ENCODE assay signal across 8 cellular contexts in the genomic region with DNA sequence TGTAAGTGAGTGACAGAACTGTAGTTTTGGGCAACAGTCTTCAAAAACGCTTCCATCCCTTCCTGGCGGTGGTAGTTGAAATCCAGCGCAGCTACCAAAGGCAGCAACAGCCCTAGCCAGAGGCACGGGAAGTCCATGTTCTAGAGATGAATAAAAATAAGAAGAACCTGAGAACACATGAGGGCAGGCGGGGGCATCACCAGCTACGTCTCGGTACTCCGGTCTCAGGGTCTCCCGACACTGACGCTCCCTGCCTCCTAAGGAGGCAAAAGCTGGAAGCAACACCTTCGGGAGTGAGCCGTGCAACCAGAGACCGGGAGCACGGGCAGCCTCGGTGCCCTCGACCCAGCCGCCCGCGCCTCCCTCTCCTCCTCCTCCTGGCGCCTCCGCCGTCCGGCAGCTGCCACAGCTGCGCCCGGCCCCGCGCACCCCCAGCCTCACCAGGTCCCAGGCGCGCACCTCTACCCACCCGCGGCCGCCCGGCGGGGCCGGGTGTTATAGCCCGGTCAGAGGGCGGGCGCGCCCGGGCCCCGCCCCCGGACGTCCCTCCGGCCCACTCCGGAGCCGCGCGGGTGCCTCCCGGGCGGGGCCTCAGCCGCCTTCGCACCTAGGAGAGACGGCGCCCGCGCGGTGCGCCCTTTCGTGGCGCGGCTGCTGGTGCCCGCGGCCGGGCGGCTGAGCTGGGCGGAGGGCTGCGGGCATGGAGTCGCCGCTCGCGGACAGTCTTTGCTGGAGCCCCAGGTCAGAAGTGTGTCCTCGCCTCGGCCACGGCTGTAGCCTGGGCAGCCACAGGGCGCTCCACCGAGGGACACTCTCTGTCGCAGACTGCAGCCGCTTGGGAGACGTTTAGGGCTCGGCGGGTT. TPM values are rescaled to one million over a fixed set of nuclear protein-coding genes. Genes with fewer than 3 reads are reported as not detected.
DNase-seq lines count a peak whose midpoint lies in the region; ATAC-seq and TF ChIP-seq lines count a peak whose summit lies in the region.

A gene (minus strand): TSS at position 471 of the 863 bp plus-strand sequence. CDS start 334 bp downstream, at position 137.

- intact Hi-C loops in CD4-positive, alpha-beta T cell (cut with DNase I, micrococcal nuclease), result loop anchor here in 1 of 2 experiments (5.0 kb wide), 1 partner anchor 804 kb away; a partner anchor contains a TSS
- intact Hi-C loops in Right ventricle myocardium inferior (cut with DNase I), result no loop called here

- POLR2A ChIA-PET in CD4-positive, alpha-beta T cell (lab: Charles Lee), result interaction anchor here (1.0 to 1.9 kb wide), 2 partner anchors 125 to 806 kb away, joined by 3 to 4 read pairs; a partner anchor contains a TSS

- peak; percentile 40 to 74 (median 58) for DNase-seq in CD4-positive, alpha-beta T cell
- DNase-seq in SK-N-MC (ENCODE audit: low read depth, low spot score) (no peak), Right ventricle myocardium inferior (ENCODE audit: missing footprints) (peak; percentile 91), osteocyte (ENCODE audit: extremely low spot score, unreplicated experiment) (no peak)
- peak; percentile 79 for DNase-seq in activated naive CD4-positive, alpha-beta T cell treated with anti-CD3 and anti-CD28 coated beads, Interleukin-2, amount 50 U/mL, for 16 hours

- H3K4me1 Mint-ChIP-seq in CD4-positive, alpha-beta T cell (ENCODE audit: low read depth), result peaks cover 10% of the 10 kb centered on the region
- peaks cover 6% of the 10 kb centered on the region for H3K4me1 Mint-ChIP-seq in osteocyte (ENCODE audit: unreplicated experiment)

- CTCF ChIA-PET in CD4-positive, alpha-beta T cell (lab: Charles Lee), result no interaction called here

- H3K27ac Mint-ChIP-seq in CD4-positive, alpha-beta T cell, result no peak within 1 kb of the TSS
- H3K27ac Mint-ChIP-seq in osteocyte (ENCODE audit: unreplicated experiment), result no peak within 1 kb of the TSS

- no peak within 1 kb of the TSS for H3K9ac ChIP-seq in SK-N-MC (ENCODE audit: insufficient read length)

- peaks cover 7% of the 10 kb centered on the region for H3K27me3 ChIP-seq in CD4-positive, alpha-beta T cell (ENCODE audit: control insufficient read depth, insufficient read depth, low read length)

- H3K36me3 ChIP-seq in SK-N-MC (ENCODE audit: insufficient read depth, low read length), result no peaks in the 10 kb centered on the region

- H3K4me3 Mint-ChIP-seq in CD4-positive, alpha-beta T cell, result peak within 1 kb of the TSS; percentile 79
- H3K4me3 Mint-ChIP-seq in osteocyte (ENCODE audit: unreplicated experiment), result peak within 1 kb of the TSS; percentile 70

- peak; percentile 95 for ATAC-seq in CD4-positive, alpha-beta T cell (ENCODE audit: poor library complexity)
- ATAC-seq in GM19397 (IDR thresholded peaks at IDR 0.05; ENCODE audit: unreplicated experiment) (peak; percentile 98), HG03521 (IDR thresholded peaks at IDR 0.05; ENCODE audit: unreplicated experiment) (peak; percentile 94), Right ventricle myocardium inferior (peak; percentile 99)

- H3K9me3 Mint-ChIP-seq in CD4-positive, alpha-beta T cell, result no peaks in the 10 kb centered on the region
- no peaks in the 10 kb centered on the region for H3K9me3 Mint-ChIP-seq in osteocyte (ENCODE audit: unreplicated experiment)

- no peak within 1 kb of the TSS for H3K27ac ChIP-seq in CD4-positive, alpha-beta T cell (ENCODE audit: low read depth, low read length)
- H3K27ac ChIP-seq in SK-N-MC, result no peak within 1 kb of the TSS
- peak within 1 kb of the TSS; percentile 69 for H3K27ac ChIP-seq in temporal lobe (ENCODE audit: low read depth, low read length)

- no peaks in the 10 kb centered on the region for H3K36me3 Mint-ChIP-seq in CD4-positive, alpha-beta T cell (ENCODE audit: low read depth)
- H3K36me3 Mint-ChIP-seq in osteocyte (ENCODE audit: unreplicated experiment), result no peaks in the 10 kb centered on the region

- no peaks in the 10 kb centered on the region for H3K9me3 ChIP-seq in CD4-positive, alpha-beta T cell (ENCODE audit: control insufficient read depth, low read length)
- no peaks in the 10 kb centered on the region for H3K9me3 ChIP-seq in SK-N-MC (ENCODE audit: low read depth, low read length)

- peaks cover 18% of the 10 kb centered on the region for H3K27me3 Mint-ChIP-seq in CD4-positive, alpha-beta T cell
- peaks cover 39% of the 10 kb centered on the region for H3K27me3 Mint-ChIP-seq in osteocyte (ENCODE audit: unreplicated experiment)

- H3K4me3 ChIP-seq in SK-N-MC, result peak within 1 kb of the TSS; percentile 71

- TF ChIP-seq CTCF in CD4-positive, alpha-beta T cell (IDR thresholded peaks at IDR 0.05), result no peak
- no peak for TF ChIP-seq CTCF in osteocyte (IDR thresholded peaks at IDR 0.05)

RNA-seq across cellular contexts. Expression of the gene that starts here (rescaled TPM):
- total RNA-seq in CD4-positive, alpha-beta T cell, result 1 to 10 TPM; 1.9 to 2.2 TPM
- total RNA-seq in Right ventricle myocardium inferior (7.5 TPM), osteocyte (0.21 and 1.0 TPM in 2 replicates), temporal lobe (1.7 TPM)

Comparison
In these comparisons a context has a peak if more than half of its experiments do, and no peak if none do; other contexts are left out.
1. DNase-seq: peak in CD4-positive, alpha-beta T cell (10 of 10), activated naive CD4-positive, alpha-beta T cell treated with anti-CD3 and anti-CD28 coated beads, Interleukin-2, amount 50 U/mL, for 16 hours (single experiment) and Right ventricle myocardium inferior (single experiment); none in SK-N-MC (single experiment) and osteocyte (single experiment).
2. Peak in every context shown above with its lines, with median percentiles within 50 percentile points of each other: ATAC-seq.